ENCODE assay signal across 1 cellular context in genomic region chr3:129026728-129027543, GRCh38.
TF ChIP-seq lines count a peak whose summit lies in the region.

No MANE protein-coding gene starts in this region.

TF ChIP-seq in GM12878, 131 proteins besides CTCF, POLR2A, EP300 and RAD21 (continues in another document):
- TF ChIP-seq E4F1 (IDR thresholded peaks at IDR 0.05; ENCODE audit: borderline replicate concordance, partially characterized antibody) (no peak), YY1 (IDR thresholded peaks at IDR 0.05; ENCODE audit: low read depth, low read length) (0 out of 2 replicates have a peak, but pooled peaks have one; percentile 35), MAX (IDR thresholded peaks at IDR 0.05; ENCODE audit: low read depth, low read length) (peak; percentile 90), LARP7 (IDR thresholded peaks at IDR 0.05) (peak; percentile 71; the same call in 1 of the 2 replicates), ASH2L (IDR thresholded peaks at IDR 0.05; ENCODE audit: borderline replicate concordance, low read depth) (no peak), MTA3 (IDR thresholded peaks at IDR 0.05; ENCODE audit: borderline replicate concordance, low read length) (no peak), JUND (IDR thresholded peaks at IDR 0.05; ENCODE audit: low read depth, low read length) (no peak), ZBTB33 (IDR thresholded peaks at IDR 0.05) (peak; percentile 29; the same call in 1 of the 2 replicates), CREB1 (IDR thresholded peaks at IDR 0.05; ENCODE audit: low read depth) (peak; percentile 86), ATF7 (IDR thresholded peaks at IDR 0.05; ENCODE audit: low read depth) (no peak), CEBPZ (IDR thresholded peaks at IDR 0.05; ENCODE audit: low read depth, low read length) (no peak), ZNF274 (IDR thresholded peaks at IDR 0.05; ENCODE audit: insufficient read depth, insufficient read length) (no peak), RCOR1 (conservative IDR thresholded peaks at IDR 0.05; ENCODE audit: low read depth, low read length) (no peak), NKRF (conservative IDR thresholded peaks at IDR 0.05) (no peak; the same call in 1 of the 2 replicates), EGR1 (IDR thresholded peaks at IDR 0.05; ENCODE audit: borderline replicate concordance in 1 of 2, low read depth in 2 of 2, low read length in 2 of 2) (no peak), RBBP5 (conservative IDR thresholded peaks at IDR 0.05) (no peak), MLLT1 (IDR thresholded peaks at IDR 0.05) (no peak), NFIC (IDR thresholded peaks at IDR 0.05; ENCODE audit: low read depth, low read length) (no peak), ZNF622 (IDR thresholded peaks at IDR 0.05) (no peak), IKZF1 (conservative IDR thresholded peaks at IDR 0.05) (peak; percentile 67), SMARCA5 (IDR thresholded peaks at IDR 0.05) (peak; percentile 61; the same call in 1 of the 2 replicates), ESRRA (IDR thresholded peaks at IDR 0.05; ENCODE audit: low read length) (no peak), RB1 (IDR thresholded peaks at IDR 0.05; ENCODE audit: borderline replicate concordance) (0 out of 2 replicates have a peak, but pooled peaks have one; percentile 56), PAX5 (IDR thresholded peaks at IDR 0.05; ENCODE audit: borderline replicate concordance, low read depth, low read length) (no peak; the same call in 1 of the 2 replicates), ZBTB40 (IDR thresholded peaks at IDR 0.05; ENCODE audit: borderline replicate concordance) (0 out of 2 replicates have a peak, but pooled peaks have one; percentile 16), BCLAF1 (IDR thresholded peaks at IDR 0.05) (no peak), MYC (IDR thresholded peaks at IDR 0.05; ENCODE audit: insufficient read depth, insufficient read length, insufficient replicate concordance, low read length, severe bottlenecking) (no peak), HCFC1 (IDR thresholded peaks at IDR 0.05; ENCODE audit: low read length) (no peak), ZSCAN29 (IDR thresholded peaks at IDR 0.05) (no peak), NR2F1 (conservative IDR thresholded peaks at IDR 0.05) (no peak; the same call in 1 of the 2 replicates), IRF4 (IDR thresholded peaks at IDR 0.05; ENCODE audit: low read depth, low read length) (no peak), SRF (IDR thresholded peaks at IDR 0.05; ENCODE audit: low read depth in 2 of 2, low read length in 2 of 2) (no peak), SUPT20H (IDR thresholded peaks at IDR 0.05; ENCODE audit: borderline replicate concordance, control insufficient read depth, low read depth, low read length) (no peak), BCL3 (IDR thresholded peaks at IDR 0.05; ENCODE audit: borderline replicate concordance, insufficient read depth, low read depth, low read length, poor library complexity, severe bottlenecking) (no peak), WRNIP1 (IDR thresholded peaks at IDR 0.05; ENCODE audit: borderline replicate concordance, low read depth, low read length) (no peak), HDGF (IDR thresholded peaks at IDR 0.05) (no peak), KDM1A (IDR thresholded peaks at IDR 0.05; ENCODE audit: borderline replicate concordance) (no peak)
